In genomic region chr2:95305341-95306058, GRCh38 we compare ENCODE assay signal across 18 cellular contexts. TPM values are rescaled to one million over a fixed set of nuclear protein-coding genes. Genes with fewer than 3 reads are reported as not detected.
DNase-seq lines count a peak whose midpoint lies in the region; ATAC-seq and TF ChIP-seq lines count a peak whose summit lies in the region.
"Had no signal": no experiment of that assay in that cellular context is flagged by ENCODE, and none has a peak within 500 bp of the region (broad histone marks: within the 10 kb centered on the region; RNA-seq: fewer than 3 reads in every experiment).

No MANE protein-coding gene starts in this region.

- no peak overlapping the region for H2AFZ ChIP-seq in smooth muscle cell (ENCODE audit: low read depth)

- H3K9ac ChIP-seq in smooth muscle cell (ENCODE audit: low read depth), result no peak overlapping the region
- H3K9ac ChIP-seq: KMS-11 had no signal

- H3F3A ChIP-seq in smooth muscle cell (ENCODE audit: low read depth), result no peaks in the 10 kb centered on the region

- no peak overlapping the region for H3K27ac Mint-ChIP-seq in activated naive CD4-positive, alpha-beta T cell treated with anti-CD3 and anti-CD28 coated beads for 36 hours
- H3K27ac Mint-ChIP-seq: activated CD4-positive, alpha-beta T cell treated with anti-CD3 and anti-CD28 coated beads, Interleukin-2, amount 10 ng/mL, durations not matched to agents 24 days and 14 days; activated T-helper 17 cell treated with anti-CD3 and anti-CD28 coated beads, Interleukin-2, amount 50 U/mL, for 72 hours; mesothelial cell of epicardium had no signal

- no peaks in the 10 kb centered on the region for H3K36me3 Mint-ChIP-seq in activated naive CD4-positive, alpha-beta T cell treated with anti-CD3 and anti-CD28 coated beads for 36 hours (ENCODE audit: low read depth)
- H3K36me3 Mint-ChIP-seq: brain, mesothelial cell of epicardium had no signal

- WGBS in smooth muscle cell (ENCODE audit: low lambda C conversion rate), result 85% methylated on average over 16 of the region's 16 CpGs

- no peaks in the 10 kb centered on the region for H3K4me1 Mint-ChIP-seq in activated naive CD4-positive, alpha-beta T cell treated with anti-CD3 and anti-CD28 coated beads for 36 hours (ENCODE audit: low read depth)
- H3K4me1 Mint-ChIP-seq: activated CD4-positive, alpha-beta T cell treated with anti-CD3 and anti-CD28 coated beads, Interleukin-2, amount 10 ng/mL, durations not matched to agents 24 days and 14 days; activated T-helper 17 cell treated with anti-CD3 and anti-CD28 coated beads, Interleukin-2, amount 50 U/mL, for 72 hours had no signal

- H3K4me1 ChIP-seq in lower lobe of right lung (peaks cover 6% of the 10 kb centered on the region), smooth muscle cell (ENCODE audit: low read depth) (no peaks in the 10 kb centered on the region)
- H3K4me1 ChIP-seq: psoas muscle had no signal

- H3K27ac ChIP-seq in lower lobe of right lung, result no peak overlapping the region
- H3K27ac ChIP-seq in smooth muscle cell (ENCODE audit: low read depth), result no peak overlapping the region
- H3K27ac ChIP-seq: KMS-11, psoas muscle had no signal

- TF ChIP-seq CTCF in lower lobe of right lung (IDR thresholded peaks at IDR 0.05), result no peak
- no peak for TF ChIP-seq CTCF in smooth muscle cell (IDR thresholded peaks at IDR 0.05; ENCODE audit: borderline replicate concordance, insufficient read depth, poor library complexity, severe bottlenecking)

- peak; percentile 53 to 77 for ATAC-seq in lower lobe of right lung
- no peak for ATAC-seq in GM19023 (IDR thresholded peaks at IDR 0.05; ENCODE audit: unreplicated experiment)
- ATAC-seq in HG02623 (IDR thresholded peaks at IDR 0.05; ENCODE audit: unreplicated experiment), result no peak
- ATAC-seq: activated T-helper 17 cell treated with anti-CD3 and anti-CD28 coated beads, Interleukin-2, amount 50 U/mL, for 72 hours; GM12878; Panc1; psoas muscle; stimulated activated naive CD8-positive, alpha-beta T cell treated with anti-CD3 and anti-CD28 coated beads, Interleukin-15, Interleukin-2, amounts not matched to agents 100 U/mL and 50 U/mL, for 24 hours had no signal

- no peaks in the 10 kb centered on the region for H3K9me3 ChIP-seq in lower lobe of right lung
- H3K9me3 ChIP-seq in smooth muscle cell (replicated peaks; ENCODE audit: low read depth), result no peaks in the 10 kb centered on the region
- H3K9me3 ChIP-seq: psoas muscle had no signal

- intact Hi-C loops in lower lobe of right lung (cut with DNase I), result no loop called here
- intact Hi-C loops in activated naive CD4-positive, alpha-beta T cell treated with anti-CD3 and anti-CD28 coated beads for 36 hours (cut with micrococcal nuclease), result no loop called here

- H3K4me3 ChIP-seq in lower lobe of right lung (no peak overlapping the region), smooth muscle cell (no peak overlapping the region)
- H3K4me3 ChIP-seq: GM12878, psoas muscle had no signal

- H3K27me3 ChIP-seq in lower lobe of right lung (ENCODE audit: low read depth), result no peaks in the 10 kb centered on the region
- H3K27me3 ChIP-seq in smooth muscle cell (ENCODE audit: low read depth), result no peaks in the 10 kb centered on the region

- DNase-seq in COR-L47 (lab: John Stamatoyannopoulos, UW) (peak; percentile 65), NCI-H345 (lab: John Stamatoyannopoulos, UW) (peak; percentile 75), dedifferentiated amniotic fluid mesenchymal stem cell (ENCODE audit: extremely low spot score) (peak; percentile 25), lower lobe of right lung (no peak), smooth muscle cell (lab: John Stamatoyannopoulos, UW; ENCODE audit: unreplicated experiment) (no peak)
- DNase-seq in activated naive CD4-positive, alpha-beta T cell treated with anti-CD3 and anti-CD28 coated beads for 36 hours, result no peak
- DNase-seq: activated CD4-positive, alpha-beta T cell treated with anti-CD3 and anti-CD28 coated beads, Interleukin-2, amount 10 ng/mL, durations not matched to agents 24 days and 14 days; psoas muscle; stimulated activated naive CD8-positive, alpha-beta T cell treated with anti-CD3 and anti-CD28 coated beads, Interleukin-15, Interleukin-2, amounts not matched to agents 100 U/mL and 50 U/mL, for 24 hours; T-helper 1 cell had no signal

- no peaks in the 10 kb centered on the region for H3K9me3 Mint-ChIP-seq in activated naive CD4-positive, alpha-beta T cell treated with anti-CD3 and anti-CD28 coated beads for 36 hours
- H3K9me3 Mint-ChIP-seq: activated CD4-positive, alpha-beta T cell treated with anti-CD3 and anti-CD28 coated beads, Interleukin-2, amount 10 ng/mL, durations not matched to agents 24 days and 14 days; activated T-helper 17 cell treated with anti-CD3 and anti-CD28 coated beads, Interleukin-2, amount 50 U/mL, for 72 hours; brain; mesothelial cell of epicardium had no signal

- H3K79me2 ChIP-seq in smooth muscle cell (ENCODE audit: low read depth), result no peaks in the 10 kb centered on the region

- peaks cover 2% of the 10 kb centered on the region for H3K27me3 Mint-ChIP-seq in activated naive CD4-positive, alpha-beta T cell treated with anti-CD3 and anti-CD28 coated beads for 36 hours (ENCODE audit: low read depth)
- H3K27me3 Mint-ChIP-seq: activated CD4-positive, alpha-beta T cell treated with anti-CD3 and anti-CD28 coated beads, Interleukin-2, amount 10 ng/mL, durations not matched to agents 24 days and 14 days had no signal

- CTCF ChIA-PET in activated naive CD4-positive, alpha-beta T cell treated with anti-CD3 and anti-CD28 coated beads for 36 hours (lab: Charles Lee), result no interaction called here

- H3K4me2 ChIP-seq in smooth muscle cell, result no peak overlapping the region
- H3K4me2 ChIP-seq: KMS-11 had no signal

- no peak overlapping the region for H3K4me3 Mint-ChIP-seq in activated naive CD4-positive, alpha-beta T cell treated with anti-CD3 and anti-CD28 coated beads for 36 hours
- H3K4me3 Mint-ChIP-seq: activated CD4-positive, alpha-beta T cell treated with anti-CD3 and anti-CD28 coated beads, Interleukin-2, amount 10 ng/mL, durations not matched to agents 24 days and 14 days; activated T-helper 17 cell treated with anti-CD3 and anti-CD28 coated beads, Interleukin-2, amount 50 U/mL, for 72 hours; brain; mesothelial cell of epicardium had no signal

- H4K20me1 ChIP-seq in smooth muscle cell (ENCODE audit: low read depth), result no peaks in the 10 kb centered on the region

- H3K36me3 ChIP-seq in lower lobe of right lung (no peaks in the 10 kb centered on the region), smooth muscle cell (ENCODE audit: low read depth) (no peaks in the 10 kb centered on the region)

RNA-seq across cellular contexts. Expression of gene KCNIP3, which starts 8.4 kb away (rescaled TPM):
- 2.6 TPM for total RNA-seq in lower lobe of right lung
- total RNA-seq in activated naive CD4-positive, alpha-beta T cell treated with anti-CD3 and anti-CD28 coated beads for 36 hours, result not detected
- 1.1 and 2.0 TPM in 2 replicates for total RNA-seq in smooth muscle cell
- 7.6 TPM in 2 replicates for polyA plus RNA-seq in smooth muscle cell
- total RNA-seq: activated CD4-positive, alpha-beta T cell treated with anti-CD3 and anti-CD28 coated beads, Interleukin-2, amount 10 ng/mL, durations not matched to agents 24 days and 14 days; activated T-helper 17 cell treated with anti-CD3 and anti-CD28 coated beads, Interleukin-2, amount 50 U/mL, for 72 hours; GM12878 had no signal
- polyA plus RNA-seq: GM12878 had no signal

RNA-seq across cellular contexts. Expression of gene PROM2, which starts 31.3 kb away (rescaled TPM):
- 6.0 TPM for total RNA-seq in lower lobe of right lung
- total RNA-seq in activated naive CD4-positive, alpha-beta T cell treated with anti-CD3 and anti-CD28 coated beads for 36 hours, result under 1 TPM; 0.45 to 0.89 TPM
- 2.8 and 4.2 TPM in 2 replicates for total RNA-seq in smooth muscle cell
- 0.70 and 2.6 TPM in 2 replicates for polyA plus RNA-seq in smooth muscle cell
- total RNA-seq: GM12878 had no signal

Comparison
In these comparisons a context has a peak if more than half of its experiments do, and no peak if none do; other contexts are left out.
1. DNase-seq: peak in COR-L47 (single experiment), NCI-H345 (single experiment) and dedifferentiated amniotic fluid mesenchymal stem cell (single experiment); none in lower lobe of right lung (single experiment), activated naive CD4-positive, alpha-beta T cell treated with anti-CD3 and anti-CD28 coated beads for 36 hours (single experiment) and smooth muscle cell (single experiment).
2. ATAC-seq: peak in lower lobe of right lung (2 of 2); none in GM19023 (single experiment) and HG02623 (single experiment).